28 cellular contexts compared by ENCODE assay signal in the genomic region with DNA sequence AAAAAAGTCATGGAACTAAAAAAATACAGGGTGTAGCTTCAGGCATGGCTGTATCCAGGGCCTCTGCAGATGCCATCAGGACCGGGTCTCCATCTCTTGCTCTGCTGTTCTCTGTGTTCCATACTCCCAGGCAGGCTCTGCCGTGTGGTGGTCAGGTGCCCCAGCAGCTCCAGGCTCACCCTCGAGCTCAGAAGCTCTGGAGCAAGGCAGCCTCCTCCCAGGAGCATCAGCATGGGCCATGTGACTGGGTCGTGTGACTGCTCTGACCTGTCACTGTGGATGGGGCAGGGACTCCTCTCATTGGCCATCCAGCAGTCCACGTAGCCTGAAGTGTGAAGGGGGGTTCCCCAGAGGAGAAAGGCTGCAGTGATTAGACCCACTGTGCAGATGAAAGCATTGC. TPM values are rescaled to one million over a fixed set of nuclear protein-coding genes. Genes with fewer than 3 reads are reported as not detected.
DNase-seq lines count a peak whose midpoint lies in the region; ATAC-seq, FAIRE-seq and TF ChIP-seq lines count a peak whose summit lies in the region.
"Had no signal": no experiment of that assay in that cellular context is flagged by ENCODE, and none has a peak within 500 bp of the region (broad histone marks: within the 10 kb centered on the region; RNA-seq: fewer than 3 reads in every experiment).

No MANE protein-coding gene starts in this region.

- ATAC-seq in DND-41 (ENCODE audit: insufficient read depth, low read depth) (peak; percentile 11; the same call in 2 of the 3 replicates), K562 (peak; percentile 55), HG03025 (IDR thresholded peaks at IDR 0.05; ENCODE audit: low FRiP score, unreplicated experiment) (no peak), HG03521 (IDR thresholded peaks at IDR 0.05; ENCODE audit: unreplicated experiment) (no peak)
- ATAC-seq: activated CD8-positive, alpha-beta memory T cell treated with anti-CD3 and anti-CD28 coated beads, Interleukin-2, amount 10 ng/mL, durations not matched to agents 7 days and 5 days; heart left ventricle had no signal

- H2BK15ac ChIP-seq in neuronal stem cell (ENCODE audit: low read length), result peak overlapping the region; percentile 81

- no peak overlapping the region for H3K4me3 ChIP-seq in DND-41 (ENCODE audit: low read depth in 1 of 2, low read length in 2 of 2)
- H3K4me3 ChIP-seq in K562, result no peak overlapping the region
- peak overlapping the region in 1 of 2 donors; percentile 62 for H3K4me3 ChIP-seq in neuronal stem cell (ENCODE audit: low read length in 2 of 2)
- H3K4me3 ChIP-seq in lower leg skin (ENCODE audit: low read depth, poor library complexity, severe bottlenecking), result no peak overlapping the region
- H3K4me3 ChIP-seq: breast epithelium, colonic mucosa, HAP-1, heart left ventricle, thoracic aorta, uterus had no signal

- H4K20me1 ChIP-seq in DND-41 (ENCODE audit: insufficient read depth, low read length) (no peaks in the 10 kb centered on the region), K562 (replicated peaks; ENCODE audit: control insufficient read depth, insufficient read depth, low read length) (peaks cover 12% of the 10 kb centered on the region; the same call in 1 of the 2 replicates)

- 11% methylated on average over 5 of the region's 5 CpGs for WGBS in K562 (ENCODE audit: insufficient coverage, low coverage, missing lambda C conversion rate)
- no CpG with 5 or more reads among the region's 5 CpGs for WGBS in neuronal stem cell (ENCODE audit: extremely low coverage in 2 of 2, insufficient read length in 2 of 2, insufficient replicate concordance in 1 of 2), 2 donors
- WGBS in lower leg skin, 2 donors, result 63 to 74% methylated on average over 4 to 5 of the region's 5 CpGs

- POLR2A ChIA-PET in K562 (lab: Yijun Ruan, JAX), result interaction anchor here (0.7 kb wide), 1 partner anchor 18 kb away, joined by 3 read pairs; no protein-coding TSS in a partner anchor

- no peak overlapping the region for H4K91ac ChIP-seq in neuronal stem cell (ENCODE audit: low read depth, low read length, poor library complexity)

- no peaks in the 10 kb centered on the region for H3K79me2 ChIP-seq in DND-41 (ENCODE audit: insufficient read depth, low read length)
- H3K79me2 ChIP-seq in K562 (ENCODE audit: control insufficient read depth, insufficient read depth, low read length), result no peaks in the 10 kb centered on the region

- H2AK5ac ChIP-seq in neuronal stem cell (ENCODE audit: low read depth, low read length), result peak overlapping the region; percentile 11

- DNase-seq in DND-41, result no peak
- DNase-seq in K562 (ENCODE audit: extremely low read depth in 1 of 4, low spot score in 3 of 4), result no peak
- DNase-seq in neuronal stem cell (ENCODE audit: low spot score), result no peak
- DNase-seq in lower leg skin (ENCODE audit: low spot score in 2 of 2), result no peak
- DNase-seq in activated CD8-positive, alpha-beta memory T cell treated with anti-CD3 and anti-CD28 coated beads, Interleukin-2, amount 50 U/mL, for 4 hours, result no peak
- DNase-seq: activated CD4-positive, alpha-beta T cell treated with anti-CD3 and anti-CD28 coated beads for 48 hours; activated CD8-positive, alpha-beta memory T cell treated with anti-CD3 and anti-CD28 coated beads, Interleukin-2, amount 10 ng/mL, durations not matched to agents 7 days and 5 days; activated naive CD4-positive, alpha-beta T cell treated with anti-CD3 and anti-CD28 coated beads, Interleukin-2, amount 10 ng/mL, durations not matched to agents 7 days and 5 days; CD4-positive, CD25-positive, alpha-beta regulatory T cell; colonic mucosa; effector CD8-positive, alpha-beta T cell; Kasumi-1; MV-4-11; NCI-H146; NCI-H2107; NCI-H446 treated with DMSO at 0.1 percent for 48 hours; stimulated activated naive CD4-positive, alpha-beta T cell treated with Interleukin-2 at 50 U/mL for 16 hours; uterus had no signal

- peaks cover 7% of the 10 kb centered on the region for H3K79me1 ChIP-seq in neuronal stem cell (ENCODE audit: low read depth, low read length)

- in situ Hi-C loops in K562 (cut with MboI), result no loop called here

- H3K9me1 ChIP-seq in K562 (ENCODE audit: control insufficient read depth, insufficient read depth, low read length), result no peaks in the 10 kb centered on the region

- no peak for TF ChIP-seq EP300 in Ishikawa (IDR thresholded peaks at IDR 0.05; ENCODE audit: borderline replicate concordance)
- TF ChIP-seq EP300 in K562 (IDR thresholded peaks at IDR 0.05; ENCODE audit: low read length), result no peak

- H2BK5ac ChIP-seq in neuronal stem cell (ENCODE audit: low read length), result peak overlapping the region; percentile 69

- peak overlapping the region; percentile 67 for H3K23ac ChIP-seq in neuronal stem cell (ENCODE audit: low read depth, low read length, poor library complexity)

- H3K4me2 ChIP-seq in DND-41 (ENCODE audit: insufficient read depth, low read length), result no peak overlapping the region
- no peak overlapping the region for H3K4me2 ChIP-seq in K562 (ENCODE audit: insufficient read depth, low read length)
- no peak overlapping the region for H3K4me2 ChIP-seq in neuronal stem cell (ENCODE audit: insufficient read depth, low read length, poor library complexity, severe bottlenecking)

- peaks cover 22% of the 10 kb centered on the region for H3K4me1 ChIP-seq in DND-41 (ENCODE audit: insufficient read depth, low read length)
- peaks cover 6 to 18% of the 10 kb centered on the region in 2 experiments; a peak in 4 of 5 replicates for H3K4me1 ChIP-seq in K562 (replicated peaks in 1 of 2; ENCODE audit: control insufficient read depth in 2 of 2, insufficient read depth in 2 of 2, low read length in 2 of 2)
- peaks cover 13 to 33% of the 10 kb centered on the region in 2 donors for H3K4me1 ChIP-seq in neuronal stem cell (ENCODE audit: control insufficient read depth in 2 of 2, insufficient read depth in 1 of 2, low read depth in 1 of 2, low read length in 2 of 2)
- H3K4me1 ChIP-seq: breast epithelium, colonic mucosa, HAP-1, uterus had no signal

- H2AFZ ChIP-seq in DND-41 (ENCODE audit: low read depth, low read length) (no peak overlapping the region), K562 (ENCODE audit: low read depth, low read length) (no peak overlapping the region), neuronal stem cell (ENCODE audit: low read length) (no peak overlapping the region)

- BruUV-seq in K562 (replicated peaks; lab: Mats Ljungman, UMichigan), result no TSS peak

- H3K27ac ChIP-seq in DND-41 (ENCODE audit: low read length) (peak overlapping the region; percentile 76), K562 (ENCODE audit: extremely low read depth, low read depth, low read length) (no peak overlapping the region), neuronal stem cell (replicated peaks; ENCODE audit: low read length) (no peak overlapping the region)
- H3K27ac ChIP-seq: colonic mucosa, neutrophil, thoracic aorta, uterus had no signal

- H3K27me3 ChIP-seq in DND-41 (ENCODE audit: insufficient read depth, low read length, poor library complexity) (no peaks in the 10 kb centered on the region), K562 (ENCODE audit: control insufficient read depth in 2 of 2, insufficient read depth in 2 of 2, low read length in 2 of 2) (peaks cover 23 to 60% of the 10 kb centered on the region in 2 experiments; a peak in 4 of 5 replicates), neuronal stem cell (ENCODE audit: control insufficient read depth in 3 of 3, insufficient read depth in 3 of 3, low read depth in 1 of 3, low read length in 3 of 3) (no peaks in the 10 kb centered on the region)
- H3K27me3 ChIP-seq: breast epithelium, colonic mucosa, heart left ventricle, uterus had no signal

- H4K8ac ChIP-seq in neuronal stem cell (ENCODE audit: low read depth, low read length), result no peak overlapping the region

- H3K9me3 ChIP-seq in DND-41 (ENCODE audit: insufficient read depth, low read length, severe bottlenecking), result no peaks in the 10 kb centered on the region
- no peaks in the 10 kb centered on the region; the same call in 1 of the 2 replicates for H3K9me3 ChIP-seq in K562 (replicated peaks; ENCODE audit: control insufficient read depth, insufficient read depth, low read depth, low read length)
- H3K9me3 ChIP-seq in neuronal stem cell (replicated peaks in 1 of 2; ENCODE audit: control insufficient read depth in 2 of 2, insufficient read depth in 1 of 2, low read depth in 1 of 2, low read length in 2 of 2), result no peaks in the 10 kb centered on the region
- H3K9me3 ChIP-seq: breast epithelium, colonic mucosa, HAP-1, heart left ventricle, neutrophil, thoracic aorta, uterus had no signal

- peak overlapping the region; percentile 82 for H2BK12ac ChIP-seq in neuronal stem cell (ENCODE audit: low read length)

- no peaks in the 10 kb centered on the region for H3K36me3 ChIP-seq in DND-41 (ENCODE audit: insufficient read depth, low read length)
- H3K36me3 ChIP-seq in K562 (ENCODE audit: control insufficient read depth, insufficient read depth, low read length), result no peaks in the 10 kb centered on the region
- H3K36me3 ChIP-seq in neuronal stem cell (replicated peaks in 1 of 2; ENCODE audit: control insufficient read depth in 2 of 2, insufficient read depth in 2 of 2, low read length in 2 of 2), result no peaks in the 10 kb centered on the region
- H3K36me3 ChIP-seq: breast epithelium, colonic mucosa, HAP-1, heart left ventricle, neutrophil, thoracic aorta, uterus had no signal

- H2BK120ac ChIP-seq in neuronal stem cell (ENCODE audit: low read depth, low read length), result no peak overlapping the region

- intact Hi-C loops in K562 (cut with micrococcal nuclease) (loop anchor here (10.0 kb wide), 1 partner anchor 87 kb away; no protein-coding TSS in a partner anchor), lower leg skin (cut with DNase I; ENCODE audit: low total_unique reads) (no loop called here)

- TF ChIP-seq POLR2A in K562 (conservative IDR thresholded peaks at IDR 0.05), result no peak
- no peak for TF ChIP-seq POLR2A in lower leg skin (IDR thresholded peaks at IDR 0.05)

- H3K4ac ChIP-seq in neuronal stem cell (ENCODE audit: low read length), result peak overlapping the region; percentile 67

- peak; percentile 74 for FAIRE-seq in K562 (lab: Jason Lieb, UNC)

- peak overlapping the region; percentile 80 for H3K18ac ChIP-seq in neuronal stem cell (ENCODE audit: low read length)

- TF ChIP-seq CTCF in DND-41 (IDR thresholded peaks at IDR 0.05; ENCODE audit: borderline replicate concordance, extremely low read depth, low read length, poor library complexity, severe bottlenecking), result no peak
- TF ChIP-seq CTCF in K562 (IDR thresholded peaks at IDR 0.05 in 2 of 3, conservative IDR thresholded peaks at IDR 0.05 in 1 of 3; ENCODE audit: insufficient read depth in 2 of 3, low read depth in 1 of 3, low read length in 3 of 3), result no peak
- TF ChIP-seq CTCF in lower leg skin (IDR thresholded peaks at IDR 0.05), result no peak

- CTCF ChIA-PET in K562 (lab: Yijun Ruan, JAX; ENCODE audit: low intra/inter-chr PET ratio), result no interaction called here

- H3K9ac ChIP-seq in DND-41 (ENCODE audit: low read depth, low read length), result 0 out of 2 replicates have a peak overlapping the region, but pooled peaks have one; percentile 22
- 0 out of 4 replicates have a peak overlapping the region, but pooled peaks of 1 of the 2 experiments have one; percentile 23 for H3K9ac ChIP-seq in K562 (ENCODE audit: insufficient read depth in 1 of 2, low read depth in 2 of 2, low read length in 2 of 2)
- peak overlapping the region; percentile 44 for H3K9ac ChIP-seq in neuronal stem cell (ENCODE audit: low read depth, low read length, poor library complexity)

- TF ChIP-seq RAD21 in Ishikawa (IDR thresholded peaks at IDR 0.05; ENCODE audit: low read depth), result no peak
- TF ChIP-seq RAD21 in K562 (CRISPR knock-in tag; conservative IDR thresholded peaks at IDR 0.05 in 1 of 2, IDR thresholded peaks at IDR 0.05 in 1 of 2), result no peak

- H3K14ac ChIP-seq in neuronal stem cell (ENCODE audit: low read length), result peak overlapping the region; percentile 63

RNA-seq across cellular contexts. Expression of a gene that starts 8.5 kb away (rescaled TPM):
- total RNA-seq in K562 (2011; cell fraction: chromatin; rRNA removed; ENCODE audit: low replicate concordance), result 0.32 and 0.72 TPM in 2 replicates
- 0.53 and 1.5 TPM in 2 replicates for total RNA-seq in K562 (2011; cell fraction: nucleolus; rRNA removed)
- 0.15 and 0.23 TPM in 2 replicates for total RNA-seq in K562 (2011; cell fraction: nucleoplasm; rRNA removed)
- not detected in 2 replicates for total RNA-seq in K562 (2014; rRNA removed)
- not detected in 2 replicates for total RNA-seq in K562 (2014; rRNA removed; fragmentation: Illumina TruSeq; extraction: Trizol)
- not detected in 2 replicates for total RNA-seq in K562 (2015; rRNA removed; fragmentation: Illumina TruSeq; extraction: Trizol)
- 0.04 and 0.13 TPM in 2 replicates for total RNA-seq in K562 (2021)
- polyA plus RNA-seq in K562 (2011; rRNA removed), result 0.10 and 0.14 TPM in 2 replicates
- 0.18 and 0.64 TPM in 2 replicates for polyA plus RNA-seq in K562 (2011; cell fraction: cytosol; rRNA removed)
- 0.11 and 0.82 TPM in 2 replicates for polyA plus RNA-seq in K562 (2011; cell fraction: nucleus; rRNA removed)
- 0.04 and 0.08 TPM in 2 replicates for polyA plus RNA-seq in K562 (2012)
- polyA plus RNA-seq in K562 (2014; fragmentation: Illumina TruSeq; extraction: Trizol), result not detected in 2 replicates
- not detected for polyA plus RNA-seq in K562 (2014; fragmentation: Nextera tagmentation; extraction: Ambion mirVana)
- 0.03 TPM in 1 of 2 replicates, not detected in the other for polyA plus RNA-seq in K562 (2014; rRNA removed)
- 0.21 TPM in 1 of 2 replicates, not detected in the other for polyA minus RNA-seq in K562 (2011; rRNA and poly(A)+ RNA removed)
- 0.19 TPM in 1 of 2 replicates, not detected in the other for polyA minus RNA-seq in K562 (2011; cell fraction: cytosol; rRNA and poly(A)+ RNA removed)
- 0.11 and 0.13 TPM in 2 replicates for polyA minus RNA-seq in K562 (2011; cell fraction: nucleus; rRNA and poly(A)+ RNA removed)
- 12.1 TPM for polyA plus RNA-seq in neuronal stem cell (2013, experiment 1 of 2)
- polyA plus RNA-seq in neuronal stem cell (2013, experiment 2 of 2), result 12.3 TPM
- total RNA-seq in lower leg skin, result 100 to 1,000 TPM in 1 of 4 donors, 10 to 100 TPM in 3; 40.1 to 153 (median 64.0) TPM
- total RNA-seq: CD4-positive, CD25-positive, alpha-beta regulatory T cell; OCI-LY7; T-helper 2 cell treated with Interferon-gamma antibody and Interleukin-4, amounts not matched to agents 100 ng/mL and 5 ng/mL, for 36 hours had no signal
- polyA plus RNA-seq: CD4-positive, CD25-positive, alpha-beta regulatory T cell had no signal

Comparison
In these comparisons a context has a peak if more than half of its experiments do, and no peak if none do; other contexts are left out.
1. ATAC-seq: peak in DND-41 (single experiment) and K562 (single experiment); none in HG03025 (single experiment) and HG03521 (single experiment).
2. RNA of a gene that starts 8.5 kb away (total RNA-seq): 40.1 to 153 TPM in lower leg skin; 0.04 to 1.5 TPM in K562; every median in the first group is over 10 times any median in the second.